In genomic region chr19:1053176-1054101, GRCh38 we compare ENCODE assay signal across 28 cellular contexts. TPM values are rescaled to one million over a fixed set of nuclear protein-coding genes. Genes with fewer than 3 reads are reported as not detected.
DNase-seq lines count a peak whose midpoint lies in the region; ATAC-seq, FAIRE-seq and TF ChIP-seq lines count a peak whose summit lies in the region.
"Had no signal": no experiment of that assay in that cellular context is flagged by ENCODE, and none has a peak within 500 bp of the region (broad histone marks: within the 10 kb centered on the region; RNA-seq: fewer than 3 reads in every experiment).

No MANE protein-coding gene starts in this region.

- no peaks in the 10 kb centered on the region for H3K27me3 ChIP-seq in astrocyte (ENCODE audit: insufficient read depth, low read length)
- H3K27me3 ChIP-seq: heart left ventricle had no signal

- H3K4me1 Mint-ChIP-seq in activated T-cell treated with anti-CD3 and anti-CD28 coated beads, Interleukin-2, amount 50 U/mL, for 24 hours (ENCODE audit: low read depth): peaks cover 18% of the 10 kb centered on the region
- peaks cover 24% of the 10 kb centered on the region for H3K4me1 Mint-ChIP-seq in activated T-cell treated with anti-CD3 and anti-CD28 coated beads, Interleukin-2, amount 50 U/mL, for 4 hours (ENCODE audit: low read depth)
- no peaks in the 10 kb centered on the region for H3K4me1 Mint-ChIP-seq in astrocyte (ENCODE audit: low read depth, unreplicated experiment)
- H3K4me1 Mint-ChIP-seq in stimulated activated naive B cell treated with anti-CD40 and anti-IgM and Interleukin-4, amounts not matched to agents 10 μg/mL and 1 μg/mL and 100 μg/mL, for 72 hours: peaks cover 6 to 12% of the 10 kb centered on the region in 2 donors
- peaks cover 9% of the 10 kb centered on the region for H3K4me1 Mint-ChIP-seq in activated T-helper 2 cell treated with anti-CD3 and anti-CD28 coated beads, Interferon-gamma antibody, Interleukin-2, Interleukin-4, amounts not matched to agents 10 μg/mL and 5 μg/mL and 100 μg/mL, durations not matched to agents 14 hours and 24 hours and 36 hours (ENCODE audit: low read depth)
- H3K4me1 Mint-ChIP-seq: endodermal cell had no signal

- peaks cover 23% of the 10 kb centered on the region for H3K9me3 ChIP-seq in astrocyte (ENCODE audit: insufficient read depth, low read depth, low read length)

- H3K4me3 Mint-ChIP-seq in activated T-cell treated with anti-CD3 and anti-CD28 coated beads, Interleukin-2, amount 50 U/mL, for 24 hours: no peak overlapping the region
- H3K4me3 Mint-ChIP-seq in activated T-cell treated with anti-CD3 and anti-CD28 coated beads, Interleukin-2, amount 50 U/mL, for 4 hours: no peak overlapping the region
- peak overlapping the region; percentile 40 for H3K4me3 Mint-ChIP-seq in astrocyte (ENCODE audit: unreplicated experiment)
- H3K4me3 Mint-ChIP-seq in stimulated activated naive B cell treated with anti-CD40 and anti-IgM and Interleukin-4, amounts not matched to agents 10 μg/mL and 1 μg/mL and 100 μg/mL, for 72 hours: no peak overlapping the region
- no peak overlapping the region for H3K4me3 Mint-ChIP-seq in activated T-helper 2 cell treated with anti-CD3 and anti-CD28 coated beads, Interferon-gamma antibody, Interleukin-2, Interleukin-4, amounts not matched to agents 10 μg/mL and 5 μg/mL and 100 μg/mL, durations not matched to agents 14 hours and 24 hours and 36 hours (ENCODE audit: low read depth)
- H3K4me3 Mint-ChIP-seq: activated naive CD8-positive, alpha-beta T cell treated with anti-CD3 and anti-CD28 coated beads, Interleukin-2, amount 10 ng/mL, durations not matched to agents 7 days and 5 days; endodermal cell; IgD-negative memory B cell; natural killer cell; stimulated activated naive CD8-positive, alpha-beta T cell treated with anti-CD3 and anti-CD28 coated beads, Interleukin-15, amount 100 ng/mL, for 72 hours had no signal

- no peaks in the 10 kb centered on the region for H3K79me2 ChIP-seq in astrocyte (ENCODE audit: insufficient read depth, low read length)

- H3K27me3 Mint-ChIP-seq in activated T-cell treated with anti-CD3 and anti-CD28 coated beads, Interleukin-2, amount 50 U/mL, for 24 hours: no peaks in the 10 kb centered on the region
- no peaks in the 10 kb centered on the region for H3K27me3 Mint-ChIP-seq in activated T-cell treated with anti-CD3 and anti-CD28 coated beads, Interleukin-2, amount 50 U/mL, for 4 hours (ENCODE audit: low read depth)
- no peaks in the 10 kb centered on the region for H3K27me3 Mint-ChIP-seq in astrocyte (ENCODE audit: low read depth, unreplicated experiment)
- H3K27me3 Mint-ChIP-seq in stimulated activated naive B cell treated with anti-CD40 and anti-IgM and Interleukin-4, amounts not matched to agents 10 μg/mL and 1 μg/mL and 100 μg/mL, for 72 hours: no peaks in the 10 kb centered on the region
- H3K27me3 Mint-ChIP-seq in activated T-helper 2 cell treated with anti-CD3 and anti-CD28 coated beads, Interferon-gamma antibody, Interleukin-2, Interleukin-4, amounts not matched to agents 10 μg/mL and 5 μg/mL and 100 μg/mL, durations not matched to agents 14 hours and 24 hours and 36 hours (ENCODE audit: low read depth): no peaks in the 10 kb centered on the region
- H3K27me3 Mint-ChIP-seq: activated naive CD8-positive, alpha-beta T cell treated with anti-CD3 and anti-CD28 coated beads, Interleukin-2, amount 10 ng/mL, durations not matched to agents 7 days and 5 days; IgD-negative memory B cell; stimulated activated naive CD8-positive, alpha-beta T cell treated with anti-CD3 and anti-CD28 coated beads, Interleukin-15, amount 100 ng/mL, for 72 hours had no signal

- no peak overlapping the region for H3K4me2 ChIP-seq in astrocyte (ENCODE audit: low read length)

- peak overlapping the region; percentile 73 for H3K27ac Mint-ChIP-seq in activated T-cell treated with anti-CD3 and anti-CD28 coated beads, Interleukin-2, amount 50 U/mL, for 24 hours
- no peak overlapping the region for H3K27ac Mint-ChIP-seq in astrocyte (ENCODE audit: unreplicated experiment)
- no peak overlapping the region for H3K27ac Mint-ChIP-seq in stimulated activated naive B cell treated with anti-CD40 and anti-IgM and Interleukin-4, amounts not matched to agents 10 μg/mL and 1 μg/mL and 100 μg/mL, for 72 hours
- no peak overlapping the region for H3K27ac Mint-ChIP-seq in activated T-helper 2 cell treated with anti-CD3 and anti-CD28 coated beads, Interferon-gamma antibody, Interleukin-2, Interleukin-4, amounts not matched to agents 10 μg/mL and 5 μg/mL and 100 μg/mL, durations not matched to agents 14 hours and 24 hours and 36 hours
- H3K27ac Mint-ChIP-seq: activated naive CD8-positive, alpha-beta T cell treated with anti-CD3 and anti-CD28 coated beads, Interleukin-2, amount 10 ng/mL, durations not matched to agents 7 days and 5 days; endodermal cell; IgD-negative memory B cell; natural killer cell had no signal

- intact Hi-C loops in activated T-helper 2 cell treated with anti-CD3 and anti-CD28 coated beads, Interferon-gamma antibody, Interleukin-2, Interleukin-4, amounts not matched to agents 10 μg/mL and 5 μg/mL and 100 μg/mL, durations not matched to agents 14 hours and 24 hours and 36 hours (cut with micrococcal nuclease): no loop called here

- H3K36me3 ChIP-seq in astrocyte (ENCODE audit: insufficient read depth, low read length): no peaks in the 10 kb centered on the region

- no peaks in the 10 kb centered on the region for H4K20me1 ChIP-seq in astrocyte (ENCODE audit: insufficient read depth, low read length)

- no peak overlapping the region for H3K9ac ChIP-seq in astrocyte (ENCODE audit: low read length)

- no peaks in the 10 kb centered on the region for H3K4me1 ChIP-seq in astrocyte (ENCODE audit: insufficient read depth, low read length)
- H3K4me1 ChIP-seq: heart left ventricle, lower lobe of right lung had no signal

- peaks cover 22% of the 10 kb centered on the region for H3K36me3 Mint-ChIP-seq in activated T-cell treated with anti-CD3 and anti-CD28 coated beads, Interleukin-2, amount 50 U/mL, for 24 hours (ENCODE audit: low read depth)
- peaks cover 12% of the 10 kb centered on the region for H3K36me3 Mint-ChIP-seq in activated T-cell treated with anti-CD3 and anti-CD28 coated beads, Interleukin-2, amount 50 U/mL, for 4 hours (ENCODE audit: insufficient read depth)
- H3K36me3 Mint-ChIP-seq in astrocyte (ENCODE audit: low read depth, unreplicated experiment): peaks cover 22% of the 10 kb centered on the region
- H3K36me3 Mint-ChIP-seq in stimulated activated naive B cell treated with anti-CD40 and anti-IgM and Interleukin-4, amounts not matched to agents 10 μg/mL and 1 μg/mL and 100 μg/mL, for 72 hours: peaks cover 58 to 69% of the 10 kb centered on the region in 2 donors
- H3K36me3 Mint-ChIP-seq in activated T-helper 2 cell treated with anti-CD3 and anti-CD28 coated beads, Interferon-gamma antibody, Interleukin-2, Interleukin-4, amounts not matched to agents 10 μg/mL and 5 μg/mL and 100 μg/mL, durations not matched to agents 14 hours and 24 hours and 36 hours (ENCODE audit: low read depth): peaks cover 19% of the 10 kb centered on the region
- H3K36me3 Mint-ChIP-seq: natural killer cell had no signal

- no peak overlapping the region for H3K4me3 ChIP-seq in astrocyte (ENCODE audit: insufficient read depth, low read depth, low read length)
- H3K4me3 ChIP-seq: heart left ventricle, lower lobe of right lung had no signal

- FAIRE-seq in astrocyte (lab: Jason Lieb, UNC): no peak
- FAIRE-seq: H54 had no signal

- DNase-seq in activated T-cell treated with anti-CD3 and anti-CD28 coated beads, Interleukin-2, amount 50 U/mL, for 24 hours: no peak
- DNase-seq in activated T-cell treated with anti-CD3 and anti-CD28 coated beads, Interleukin-2, amount 50 U/mL, for 4 hours: no peak
- DNase-seq in astrocyte (ENCODE audit: low read depth): no peak
- DNase-seq in stimulated activated naive B cell treated with anti-CD40 and anti-IgM and Interleukin-4, amounts not matched to agents 10 μg/mL and 1 μg/mL and 100 μg/mL, for 72 hours: no peak
- DNase-seq in midbrain (lab: John Stamatoyannopoulos, UW): no peak
- no peak for DNase-seq in activated T-helper 2 cell treated with anti-CD3 and anti-CD28 coated beads, Interferon-gamma antibody, Interleukin-2, Interleukin-4, amounts not matched to agents 10 μg/mL and 5 μg/mL and 100 μg/mL, durations not matched to agents 14 hours and 24 hours and 36 hours (ENCODE audit: low spot score)
- DNase-seq: activated naive CD8-positive, alpha-beta T cell treated with anti-CD3 and anti-CD28 coated beads, Interleukin-2, amount 10 ng/mL, durations not matched to agents 7 days and 5 days; caudate nucleus; DMS79; endodermal cell; foreskin fibroblast; GDM1; heart left ventricle; kidney glomerular epithelial cell; lower lobe of right lung; natural killer cell; NCI-H1105; NCI-H1930; NCI-H526; SIG-M5; stimulated activated naive CD8-positive, alpha-beta T cell treated with anti-CD3 and anti-CD28 coated beads, Interleukin-15, amount 100 ng/mL, for 72 hours had no signal

- H3K9me3 Mint-ChIP-seq in activated T-cell treated with anti-CD3 and anti-CD28 coated beads, Interleukin-2, amount 50 U/mL, for 24 hours: no peaks in the 10 kb centered on the region
- no peaks in the 10 kb centered on the region for H3K9me3 Mint-ChIP-seq in activated T-cell treated with anti-CD3 and anti-CD28 coated beads, Interleukin-2, amount 50 U/mL, for 4 hours
- H3K9me3 Mint-ChIP-seq in astrocyte (ENCODE audit: unreplicated experiment): no peaks in the 10 kb centered on the region
- H3K9me3 Mint-ChIP-seq in stimulated activated naive B cell treated with anti-CD40 and anti-IgM and Interleukin-4, amounts not matched to agents 10 μg/mL and 1 μg/mL and 100 μg/mL, for 72 hours: peaks cover 13 to 18% of the 10 kb centered on the region in 2 donors
- no peaks in the 10 kb centered on the region for H3K9me3 Mint-ChIP-seq in activated T-helper 2 cell treated with anti-CD3 and anti-CD28 coated beads, Interferon-gamma antibody, Interleukin-2, Interleukin-4, amounts not matched to agents 10 μg/mL and 5 μg/mL and 100 μg/mL, durations not matched to agents 14 hours and 24 hours and 36 hours
- H3K9me3 Mint-ChIP-seq: endodermal cell, IgD-negative memory B cell, natural killer cell had no signal

- H3K27ac ChIP-seq in astrocyte (ENCODE audit: low read depth, low read length): no peak overlapping the region
- H3K27ac ChIP-seq: heart left ventricle, lower lobe of right lung had no signal

- ATAC-seq in activated T-cell treated with anti-CD3 and anti-CD28 coated beads, Interleukin-2, amount 50 U/mL, for 4 hours: no peak
- ATAC-seq in stimulated activated naive B cell treated with anti-CD40 and anti-IgM and Interleukin-4, amounts not matched to agents 10 μg/mL and 1 μg/mL and 100 μg/mL, for 72 hours (replicated peaks): peak; percentile 21 to 35
- ATAC-seq: esophagus mucosa; lower lobe of right lung; natural killer cell; stimulated activated naive CD8-positive, alpha-beta T cell treated with anti-CD3 and anti-CD28 coated beads, Interleukin-15, amount 100 ng/mL, for 72 hours had no signal

- no peak overlapping the region for H2AFZ ChIP-seq in astrocyte (ENCODE audit: low read depth, low read length)

- no peak for TF ChIP-seq CTCF in astrocyte (IDR thresholded peaks at IDR 0.05; ENCODE audit: insufficient read depth, low read depth, low read length)

RNA-seq across cellular contexts. Expression of gene ARHGAP45, which starts 13.5 kb away (rescaled TPM):
- total RNA-seq in activated T-cell treated with anti-CD3 and anti-CD28 coated beads, Interleukin-2, amount 50 U/mL, for 4 hours: 100 to 1,000 TPM; 128 to 133 (median 133) TPM
- 2.7 and 3.0 TPM in 2 replicates for total RNA-seq in astrocyte
- 158 TPM in 2 replicates for total RNA-seq in activated T-helper 2 cell treated with anti-CD3 and anti-CD28 coated beads, Interferon-gamma antibody, Interleukin-2, Interleukin-4, amounts not matched to agents 10 μg/mL and 5 μg/mL and 100 μg/mL, durations not matched to agents 14 hours and 24 hours and 36 hours

RNA-seq across cellular contexts. Expression of gene ABCA7, which starts 13.5 kb away (rescaled TPM):
- total RNA-seq in activated T-cell treated with anti-CD3 and anti-CD28 coated beads, Interleukin-2, amount 50 U/mL, for 4 hours: 1 to 10 TPM; 7.1 to 8.7 (median 8.6) TPM
- total RNA-seq in astrocyte: 14.3 and 18.4 TPM in 2 replicates
- total RNA-seq in activated T-helper 2 cell treated with anti-CD3 and anti-CD28 coated beads, Interferon-gamma antibody, Interleukin-2, Interleukin-4, amounts not matched to agents 10 μg/mL and 5 μg/mL and 100 μg/mL, durations not matched to agents 14 hours and 24 hours and 36 hours: 17.2 and 19.6 TPM in 2 replicates

RNA-seq across cellular contexts. Expression of gene CNN2, which starts 27.0 kb away (rescaled TPM):
- total RNA-seq in activated T-cell treated with anti-CD3 and anti-CD28 coated beads, Interleukin-2, amount 50 U/mL, for 4 hours: 10 to 100 TPM; 52.3 to 69.3 (median 57.8) TPM
- 781 and 819 TPM in 2 replicates for total RNA-seq in astrocyte
- total RNA-seq in activated T-helper 2 cell treated with anti-CD3 and anti-CD28 coated beads, Interferon-gamma antibody, Interleukin-2, Interleukin-4, amounts not matched to agents 10 μg/mL and 5 μg/mL and 100 μg/mL, durations not matched to agents 14 hours and 24 hours and 36 hours: 160 and 163 TPM in 2 replicates

RNA-seq across cellular contexts. Expression of gene RNU6-2, which starts 32.1 kb away (rescaled TPM):
- total RNA-seq in activated T-cell treated with anti-CD3 and anti-CD28 coated beads, Interleukin-2, amount 50 U/mL, for 4 hours: not detected
- total RNA-seq in astrocyte: not detected in 2 replicates
- total RNA-seq in activated T-helper 2 cell treated with anti-CD3 and anti-CD28 coated beads, Interferon-gamma antibody, Interleukin-2, Interleukin-4, amounts not matched to agents 10 μg/mL and 5 μg/mL and 100 μg/mL, durations not matched to agents 14 hours and 24 hours and 36 hours: not detected in 2 replicates
- total RNA-seq: A673; activated naive CD8-positive, alpha-beta T cell treated with anti-CD3 and anti-CD28 coated beads, Interleukin-2, amount 10 ng/mL, durations not matched to agents 7 days and 5 days; endodermal cell; esophagus mucosa; heart left ventricle; lower lobe of right lung; mononuclear cell; natural killer cell; osteoblast; skeletal muscle tissue had no signal

RNA-seq across cellular contexts. Expression of gene TMEM259, which starts 32.5 kb away (rescaled TPM):
- total RNA-seq in activated T-cell treated with anti-CD3 and anti-CD28 coated beads, Interleukin-2, amount 50 U/mL, for 4 hours: 100 to 1,000 TPM; 197 to 210 (median 204) TPM
- total RNA-seq in astrocyte: 155 and 173 TPM in 2 replicates
- total RNA-seq in activated T-helper 2 cell treated with anti-CD3 and anti-CD28 coated beads, Interferon-gamma antibody, Interleukin-2, Interleukin-4, amounts not matched to agents 10 μg/mL and 5 μg/mL and 100 μg/mL, durations not matched to agents 14 hours and 24 hours and 36 hours: 137 and 138 TPM in 2 replicates

Comparison
In these comparisons a context has a peak if more than half of its experiments do, and no peak if none do; other contexts are left out.
1. ATAC-seq: peak in stimulated activated naive B cell treated with anti-CD40 and anti-IgM and Interleukin-4, amounts not matched to agents 10 μg/mL and 1 μg/mL and 100 μg/mL, for 72 hours (2 of 2); none in activated T-cell treated with anti-CD3 and anti-CD28 coated beads, Interleukin-2, amount 50 U/mL, for 4 hours (0 of 2).
2. RNA of gene ARHGAP45, which starts 13.5 kb away (total RNA-seq): 158 TPM in activated T-helper 2 cell treated with anti-CD3 and anti-CD28 coated beads, Interferon-gamma antibody, Interleukin-2, Interleukin-4, amounts not matched to agents 10 μg/mL and 5 μg/mL and 100 μg/mL, durations not matched to agents 14 hours and 24 hours and 36 hours and 128 to 133 TPM in activated T-cell treated with anti-CD3 and anti-CD28 coated beads, Interleukin-2, amount 50 U/mL, for 4 hours; 2.7 to 3.0 TPM in astrocyte; every median in the first group is over 10 times any median in the second.